In the genomic region with DNA sequence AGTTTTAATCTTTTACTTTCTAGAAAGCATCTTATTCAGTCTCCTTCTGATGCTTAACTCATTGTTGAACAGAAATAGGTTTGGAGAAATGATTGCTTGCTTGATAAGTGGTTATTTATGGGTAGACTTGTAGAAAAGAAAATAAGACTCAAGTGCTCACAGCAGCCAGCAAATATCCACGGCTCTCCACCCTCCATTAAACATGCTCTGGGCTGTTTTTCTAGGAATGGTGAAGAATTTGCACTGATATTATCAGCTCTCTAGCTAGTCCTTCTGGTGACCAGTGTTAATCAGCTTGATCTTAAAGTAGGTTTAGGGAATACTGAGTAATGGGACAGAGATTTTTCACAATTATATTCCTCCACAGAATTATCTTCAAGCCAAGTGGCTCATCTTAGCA, we compare ENCODE assay signal across 1 cellular context.
TF ChIP-seq lines count a peak whose summit lies in the region.

No MANE protein-coding gene starts in this region.

TF ChIP-seq in WTC11, 78 proteins besides CTCF, POLR2A, EP300 and RAD21 (continued from another document):
- TF ChIP-seq, protein P1, sequence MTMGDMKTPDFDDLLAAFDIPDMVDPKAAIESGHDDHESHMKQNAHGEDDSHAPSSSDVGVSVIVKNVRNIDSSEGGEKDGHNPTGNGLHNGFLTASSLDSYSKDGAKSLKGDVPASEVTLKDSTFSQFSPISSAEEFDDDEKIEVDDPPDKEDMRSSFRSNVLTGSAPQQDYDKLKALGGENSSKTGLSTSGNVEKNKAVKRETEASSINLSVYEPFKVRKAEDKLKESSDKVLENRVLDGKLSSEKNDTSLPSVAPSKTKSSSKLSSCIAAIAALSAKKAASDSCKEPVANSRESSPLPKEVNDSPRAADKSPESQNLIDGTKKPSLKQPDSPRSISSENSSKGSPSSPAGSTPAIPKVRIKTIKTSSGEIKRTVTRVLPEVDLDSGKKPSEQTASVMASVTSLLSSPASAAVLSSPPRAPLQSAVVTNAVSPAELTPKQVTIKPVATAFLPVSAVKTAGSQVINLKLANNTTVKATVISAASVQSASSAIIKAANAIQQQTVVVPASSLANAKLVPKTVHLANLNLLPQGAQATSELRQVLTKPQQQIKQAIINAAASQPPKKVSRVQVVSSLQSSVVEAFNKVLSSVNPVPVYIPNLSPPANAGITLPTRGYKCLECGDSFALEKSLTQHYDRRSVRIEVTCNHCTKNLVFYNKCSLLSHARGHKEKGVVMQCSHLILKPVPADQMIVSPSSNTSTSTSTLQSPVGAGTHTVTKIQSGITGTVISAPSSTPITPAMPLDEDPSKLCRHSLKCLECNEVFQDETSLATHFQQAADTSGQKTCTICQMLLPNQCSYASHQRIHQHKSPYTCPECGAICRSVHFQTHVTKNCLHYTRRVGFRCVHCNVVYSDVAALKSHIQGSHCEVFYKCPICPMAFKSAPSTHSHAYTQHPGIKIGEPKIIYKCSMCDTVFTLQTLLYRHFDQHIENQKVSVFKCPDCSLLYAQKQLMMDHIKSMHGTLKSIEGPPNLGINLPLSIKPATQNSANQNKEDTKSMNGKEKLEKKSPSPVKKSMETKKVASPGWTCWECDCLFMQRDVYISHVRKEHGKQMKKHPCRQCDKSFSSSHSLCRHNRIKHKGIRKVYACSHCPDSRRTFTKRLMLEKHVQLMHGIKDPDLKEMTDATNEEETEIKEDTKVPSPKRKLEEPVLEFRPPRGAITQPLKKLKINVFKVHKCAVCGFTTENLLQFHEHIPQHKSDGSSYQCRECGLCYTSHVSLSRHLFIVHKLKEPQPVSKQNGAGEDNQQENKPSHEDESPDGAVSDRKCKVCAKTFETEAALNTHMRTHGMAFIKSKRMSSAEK (CRISPR knock-in tag; IDR thresholded peaks at IDR 0.05; ENCODE audit: borderline replicate concordance), result no peak
- TF ChIP-seq KAT7 (CRISPR knock-in tag; IDR thresholded peaks at IDR 0.05; ENCODE audit: borderline replicate concordance), result no peak
- no peak for TF ChIP-seq NR1H2 (CRISPR knock-in tag; IDR thresholded peaks at IDR 0.05)
- TF ChIP-seq, protein P2, sequence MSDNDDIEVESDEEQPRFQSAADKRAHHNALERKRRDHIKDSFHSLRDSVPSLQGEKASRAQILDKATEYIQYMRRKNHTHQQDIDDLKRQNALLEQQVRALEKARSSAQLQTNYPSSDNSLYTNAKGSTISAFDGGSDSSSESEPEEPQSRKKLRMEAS (CRISPR knock-in tag; IDR thresholded peaks at IDR 0.05), result no peak
- no peak for TF ChIP-seq USF1 (CRISPR knock-in tag; IDR thresholded peaks at IDR 0.05)
